1 cellular context compared by ENCODE assay signal in genomic region chr17:4986951-4987766, GRCh38.
A peak's percentile ranks its signal among the peaks of the same experiment; 100 is the strongest.
TF ChIP-seq lines count a peak whose summit lies in the region.

TSS of gene CAMTA2 (minus strand) at chr17:4987675. CDS start at chr17:4986222, 1,453 bp downstream.

TF ChIP-seq in HepG2, 621 proteins besides CTCF, POLR2A, EP300 and RAD21 (continued from another document and continues in another):
- TF ChIP-seq RAD51 (IDR thresholded peaks at IDR 0.05; ENCODE audit: borderline replicate concordance) (no peak), ZBTB33 (CRISPR knock-in tag; IDR thresholded peaks at IDR 0.05) (no peak; the same call in 1 of the 2 replicates), LRRFIP1 (CRISPR knock-in tag; conservative IDR thresholded peaks at IDR 0.05) (no peak), CSRNP2 (CRISPR knock-in tag; conservative IDR thresholded peaks at IDR 0.05; ENCODE audit: low read depth) (no peak), ZNF672 (CRISPR knock-in tag; IDR thresholded peaks at IDR 0.05) (0 out of 2 replicates have a peak, but pooled peaks have one; percentile 24), KDM6A (CRISPR knock-in tag; IDR thresholded peaks at IDR 0.05; ENCODE audit: low read depth) (no peak), NCOA5 (CRISPR knock-in tag; IDR thresholded peaks at IDR 0.05) (no peak), DNMT3B (CRISPR knock-in tag; conservative IDR thresholded peaks at IDR 0.05) (no peak), ZNF749 (CRISPR knock-in tag; IDR thresholded peaks at IDR 0.05; ENCODE audit: borderline replicate concordance) (peak; percentile 78; the same call in 1 of the 2 replicates), SYNCRIP (IDR thresholded peaks at IDR 0.05; ENCODE audit: insufficient read depth, low read depth, low read length) (no peak), ZHX1 (CRISPR knock-in tag; IDR thresholded peaks at IDR 0.05; ENCODE audit: low read depth) (peak; percentile 95; the same call in 1 of the 2 replicates), ZFYVE20 (CRISPR knock-in tag; IDR thresholded peaks at IDR 0.05; ENCODE audit: borderline replicate concordance, low read depth) (no peak), KAT8 (CRISPR knock-in tag; IDR thresholded peaks at IDR 0.05) (peak; percentile 87), ZNF3 (CRISPR knock-in tag; IDR thresholded peaks at IDR 0.05) (no peak; the same call in 1 of the 2 replicates), ZBTB37 (CRISPR knock-in tag; IDR thresholded peaks at IDR 0.05) (no peak), ZNF292 (CRISPR knock-in tag; IDR thresholded peaks at IDR 0.05; ENCODE audit: borderline replicate concordance, low read depth) (0 out of 2 replicates have a peak, but pooled peaks have one; percentile 22), SOX5 (CRISPR knock-in tag; IDR thresholded peaks at IDR 0.05; ENCODE audit: borderline replicate concordance) (no peak), FOXM1 (CRISPR knock-in tag; IDR thresholded peaks at IDR 0.05) (no peak), THAP9 (CRISPR knock-in tag; IDR thresholded peaks at IDR 0.05; ENCODE audit: borderline replicate concordance) (no peak), JUN (CRISPR knock-in tag; IDR thresholded peaks at IDR 0.05) (no peak), ATM (IDR thresholded peaks at IDR 0.05; ENCODE audit: borderline replicate concordance) (no peak), MZF1 (CRISPR knock-in tag; IDR thresholded peaks at IDR 0.05; ENCODE audit: borderline replicate concordance) (no peak), RFXANK (CRISPR knock-in tag; IDR thresholded peaks at IDR 0.05) (0 out of 2 replicates have a peak, but pooled peaks have one; percentile 37), TRAFD1 (CRISPR knock-in tag; IDR thresholded peaks at IDR 0.05; ENCODE audit: borderline replicate concordance) (no peak), HINFP (CRISPR knock-in tag; IDR thresholded peaks at IDR 0.05; ENCODE audit: low read depth) (no peak; the same call in 1 of the 2 replicates), SMC3 (IDR thresholded peaks at IDR 0.05; ENCODE audit: low read length) (peak; percentile 6; the same call in 1 of the 2 replicates), ZNF17 (CRISPR knock-in tag; IDR thresholded peaks at IDR 0.05) (no peak), ZBTB10 (CRISPR knock-in tag; IDR thresholded peaks at IDR 0.05; ENCODE audit: borderline replicate concordance) (peak; percentile 81; the same call in 1 of the 2 replicates), CC2D1A (CRISPR knock-in tag; IDR thresholded peaks at IDR 0.05) (no peak), MXD1 (CRISPR knock-in tag; IDR thresholded peaks at IDR 0.05) (no peak), ARNT2 (CRISPR knock-in tag; IDR thresholded peaks at IDR 0.05; ENCODE audit: low read depth) (peak; percentile 73; the same call in 1 of the 2 replicates), ZNF570 (CRISPR knock-in tag; IDR thresholded peaks at IDR 0.05; ENCODE audit: borderline replicate concordance) (no peak), ZNF800 (CRISPR knock-in tag; IDR thresholded peaks at IDR 0.05) (no peak; the same call in 1 of the 2 replicates)
